32 cellular contexts compared by ENCODE assay signal in the genomic region with DNA sequence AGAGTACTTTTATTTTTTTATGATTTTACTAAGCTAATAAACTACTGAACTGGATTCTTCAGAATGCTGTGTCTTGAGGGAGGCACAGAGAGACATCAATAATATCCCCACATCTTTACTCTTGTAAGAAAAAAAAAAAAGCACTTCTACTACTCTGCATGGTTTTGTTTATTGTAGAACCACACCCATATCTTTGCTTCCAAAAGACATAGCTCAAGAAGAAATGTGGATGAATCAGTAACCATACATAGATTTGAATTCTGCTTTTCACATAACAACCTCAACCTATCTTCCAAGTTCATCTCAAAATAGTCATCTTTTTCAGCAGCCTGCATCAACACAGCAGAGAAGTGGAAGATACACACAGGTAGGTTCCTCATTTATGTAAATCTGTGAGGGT. TPM values are rescaled to one million over a fixed set of nuclear protein-coding genes. Genes with fewer than 3 reads are reported as not detected.
DNase-seq lines count a peak whose midpoint lies in the region; ATAC-seq and TF ChIP-seq lines count a peak whose summit lies in the region.
"Had no signal": no experiment of that assay in that cellular context is flagged by ENCODE, and none has a peak within 500 bp of the region (broad histone marks: within the 10 kb centered on the region; RNA-seq: fewer than 3 reads in every experiment).

No MANE protein-coding gene starts in this region.

- no peak overlapping the region for H2BK20ac ChIP-seq in IMR-90 (ENCODE audit: low read depth, low read length)

- intact Hi-C loops in IMR-90 (cut with micrococcal nuclease), result no loop called here

- peak overlapping the region; percentile 70; the same call in 1 of the 2 replicates for H3K4me2 ChIP-seq in IMR-90 (ENCODE audit: low read depth, low read length)
- H3K4me2 ChIP-seq in osteoblast (ENCODE audit: insufficient read depth, low read length), result no peak overlapping the region
- no peak overlapping the region for H3K4me2 ChIP-seq in hepatocyte

- no peak overlapping the region for H4K91ac ChIP-seq in IMR-90 (ENCODE audit: insufficient read depth, low read depth, low read length)

- peaks cover 23% of the 10 kb centered on the region for H3K4me1 Mint-ChIP-seq in chondrocyte (ENCODE audit: low read depth)
- H3K4me1 Mint-ChIP-seq: activated T-helper 17 cell treated with anti-CD3 and anti-CD28 coated beads, Interleukin-2, amount 50 U/mL, for 72 hours had no signal

- no peak overlapping the region for H2AK9ac ChIP-seq in IMR-90 (replicated peaks; ENCODE audit: low read depth, low read length, poor library complexity)

- peaks cover 1% of the 10 kb centered on the region for H3K36me3 Mint-ChIP-seq in chondrocyte (ENCODE audit: low read depth)
- H3K36me3 Mint-ChIP-seq: activated naive CD4-positive, alpha-beta T cell treated with anti-CD3 and anti-CD28 coated beads, Interleukin-2, amount 50 U/mL, for 24 hours had no signal

- H3K4me1 ChIP-seq in IMR-90 (ENCODE audit: control insufficient read depth, insufficient read depth, low read length), result peaks cover 2% of the 10 kb centered on the region; the same call in 1 of the 2 replicates
- H3K4me1 ChIP-seq in osteoblast (ENCODE audit: insufficient read depth, low read length), result peaks cover 3% of the 10 kb centered on the region
- H3K4me1 ChIP-seq in hepatocyte (ENCODE audit: insufficient read depth), result no peaks in the 10 kb centered on the region
- H3K4me1 ChIP-seq: gastroesophageal sphincter, prostate gland, right lobe of liver had no signal

- H2BK5ac ChIP-seq in IMR-90 (ENCODE audit: low read depth, low read length, poor library complexity, severe bottlenecking), result no peak overlapping the region

- no peak overlapping the region for H3K56ac ChIP-seq in IMR-90 (ENCODE audit: extremely low read depth, insufficient read depth, low read length)

- H3K4me3 Mint-ChIP-seq in chondrocyte (ENCODE audit: unreplicated experiment), result no peak overlapping the region
- H3K4me3 Mint-ChIP-seq: activated naive CD4-positive, alpha-beta T cell treated with anti-CD3 and anti-CD28 coated beads, Interleukin-2, amount 50 U/mL, for 24 hours; activated T-helper 17 cell treated with anti-CD3 and anti-CD28 coated beads, Interleukin-2, amount 50 U/mL, for 72 hours; naive thymus-derived CD8-positive, alpha-beta T cell had no signal

- TF ChIP-seq CTCF in IMR-90 (conservative IDR thresholded peaks at IDR 0.05; ENCODE audit: low read depth, low read length) (no peak), chondrocyte (IDR thresholded peaks at IDR 0.05) (no peak), osteoblast (IDR thresholded peaks at IDR 0.05; ENCODE audit: extremely low read depth, low read depth, low read length) (no peak), hepatocyte (IDR thresholded peaks at IDR 0.05; ENCODE audit: poor library complexity) (no peak)

- H3K36me3 ChIP-seq in IMR-90 (ENCODE audit: control insufficient read depth, insufficient read depth, low read length) (no peaks in the 10 kb centered on the region), osteoblast (ENCODE audit: insufficient read depth, low read length) (no peaks in the 10 kb centered on the region), hepatocyte (replicated peaks; ENCODE audit: insufficient read depth, low read depth) (no peaks in the 10 kb centered on the region)
- H3K36me3 ChIP-seq: cardiac muscle cell, gastroesophageal sphincter, MG63, prostate gland, right lobe of liver, WERI-Rb-1 had no signal

- TF ChIP-seq POLR2A in IMR-90 (IDR thresholded peaks at IDR 0.05; ENCODE audit: low read depth, low read length), result no peak

- peak overlapping the region; percentile 74 for H3K27ac Mint-ChIP-seq in chondrocyte (ENCODE audit: unreplicated experiment)
- H3K27ac Mint-ChIP-seq: activated naive CD4-positive, alpha-beta T cell treated with anti-CD3 and anti-CD28 coated beads, Interleukin-2, amount 50 U/mL, for 24 hours; activated T-helper 17 cell treated with anti-CD3 and anti-CD28 coated beads, Interleukin-2, amount 50 U/mL, for 72 hours; naive thymus-derived CD8-positive, alpha-beta T cell had no signal

- no peak overlapping the region for H4K5ac ChIP-seq in IMR-90 (ENCODE audit: low read depth, low read length)

- dilution Hi-C loops in IMR-90 (cut with HindIII; ENCODE audit: low sequenced_read_pairs, unreplicated experiment), result no loop called here

- H3K27ac ChIP-seq in IMR-90 (ENCODE audit: insufficient read depth, low read length) (no peak overlapping the region), osteoblast (ENCODE audit: low read depth, low read length) (no peak overlapping the region), hepatocyte (no peak overlapping the region)
- H3K27ac ChIP-seq: C4-2B, cardiac muscle cell, gastroesophageal sphincter, prostate gland, right lobe of liver, WERI-Rb-1 had no signal

- no peak overlapping the region for H3K23ac ChIP-seq in IMR-90 (ENCODE audit: low read depth, low read length)

- 0 out of 2 replicates have a peak overlapping the region, but pooled peaks have one; percentile 17 for H2BK120ac ChIP-seq in IMR-90 (ENCODE audit: low read depth, low read length)

- no peaks in the 10 kb centered on the region for H3K9me1 ChIP-seq in IMR-90 (ENCODE audit: insufficient read depth, low read length)

- in situ Hi-C loops in IMR-90 (cut with MboI; ENCODE audit: low sequenced_read_pairs), result no loop called here

- H3K9ac ChIP-seq in IMR-90 (ENCODE audit: low read depth, low read length), result no peak overlapping the region

- H3K9me3 Mint-ChIP-seq in chondrocyte (ENCODE audit: low read depth), result peaks cover 5% of the 10 kb centered on the region

- H3K4me3 ChIP-seq in IMR-90 (ENCODE audit: insufficient read depth, low read depth, low read length), result no peak overlapping the region
- H3K4me3 ChIP-seq in osteoblast (ENCODE audit: insufficient read depth, low read length), result no peak overlapping the region
- H3K4me3 ChIP-seq in hepatocyte, result no peak overlapping the region
- H3K4me3 ChIP-seq: cardiac muscle cell, gastroesophageal sphincter, lung, MG63, prostate gland, right lobe of liver had no signal

- no peaks in the 10 kb centered on the region for H3K79me2 ChIP-seq in osteoblast (ENCODE audit: insufficient read depth, low read length)
- no peaks in the 10 kb centered on the region for H3K79me2 ChIP-seq in hepatocyte

- DNase-seq in EH (ENCODE audit: low read depth), result peak; percentile 54
- peak; percentile 48 for DNase-seq in IMR-90
- DNase-seq in chondrocyte (ENCODE audit: low spot score), result no peak
- DNase-seq in osteoblast (ENCODE audit: insufficient read length, low spot score, missing footprints), result peak; percentile 81
- no peak for DNase-seq in NCI-H69 (lab: John Stamatoyannopoulos, UW)
- no peak for DNase-seq in effector CD8-positive, alpha-beta T cell (lab: John Stamatoyannopoulos, UW)
- no peak for DNase-seq in NCI-H345 (lab: John Stamatoyannopoulos, UW)
- no peak for DNase-seq in hepatocyte (ENCODE audit: low spot score)
- DNase-seq: activated CD4-positive, alpha-beta T cell treated with anti-CD3 and anti-CD28 coated beads for 4 hours; cortex of kidney; DMS79; GF-D8; KG1; MG63; naive thymus-derived CD8-positive, alpha-beta T cell; NCI-H1105; NCI-H187 treated with DMSO at 0.1 percent for 48 hours; NCI-H2171 treated with DMSO at 0.1 percent for 48 hours; NCI-H526 treated with DMSO at 0.1 percent for 48 hours; right lobe of liver; stimulated activated CD4-positive, alpha-beta T cell treated with anti-CD3 and anti-CD28 coated beads, Interleukin-12 subunit alpha, Interleukin-12 subunit beta, amount 100 ng/mL, for 4 hours; stimulated activated CD4-positive, alpha-beta T cell treated with anti-CD3 and anti-CD28 coated beads, Interleukin-4, amount 100 ng/mL, for 1 hour; T1000; trophoblast cell; WERI-Rb-1 had no signal

- no peak overlapping the region for H3K14ac ChIP-seq in IMR-90 (replicated peaks; ENCODE audit: low read depth, low read length)

- H3K27me3 ChIP-seq in IMR-90 (ENCODE audit: control insufficient read depth, insufficient read depth, low read length), result no peaks in the 10 kb centered on the region
- no peaks in the 10 kb centered on the region for H3K27me3 ChIP-seq in osteoblast (ENCODE audit: insufficient read depth, low read length)
- no peaks in the 10 kb centered on the region for H3K27me3 ChIP-seq in hepatocyte
- H3K27me3 ChIP-seq: gastroesophageal sphincter, MG63, right lobe of liver had no signal

- ATAC-seq in IMR-90 (ENCODE audit: low read depth), result no peak
- ATAC-seq: activated T-helper 17 cell treated with anti-CD3 and anti-CD28 coated beads, Interleukin-2, amount 50 U/mL, for 72 hours; gastroesophageal sphincter; naive thymus-derived CD8-positive, alpha-beta T cell; right lobe of liver had no signal

- H3K9me3 ChIP-seq in IMR-90 (ENCODE audit: control insufficient read depth, insufficient read depth, low read length) (no peaks in the 10 kb centered on the region), osteoblast (ENCODE audit: low read depth, low read length) (no peaks in the 10 kb centered on the region), hepatocyte (ENCODE audit: low read depth) (no peaks in the 10 kb centered on the region)
- H3K9me3 ChIP-seq: gastroesophageal sphincter, prostate gland, right lobe of liver had no signal

- no peaks in the 10 kb centered on the region for H4K20me1 ChIP-seq in IMR-90 (ENCODE audit: insufficient read depth, low read length)
- no peaks in the 10 kb centered on the region for H4K20me1 ChIP-seq in osteoblast (ENCODE audit: insufficient read depth, low read length)
- no peaks in the 10 kb centered on the region for H4K20me1 ChIP-seq in hepatocyte (ENCODE audit: insufficient read depth, poor library complexity, severe bottlenecking)

- no peaks in the 10 kb centered on the region; a peak in 1 of 4 replicates for H3K79me1 ChIP-seq in IMR-90 (ENCODE audit: low read depth in 1 of 2, low read length in 2 of 2)

- TF ChIP-seq RAD21 in IMR-90 (IDR thresholded peaks at IDR 0.05; ENCODE audit: low read length), result no peak

- no peak overlapping the region for H2AK5ac ChIP-seq in IMR-90 (ENCODE audit: low read depth, low read length)

- no peaks in the 10 kb centered on the region for H3K9me2 ChIP-seq in hepatocyte (replicated peaks; ENCODE audit: insufficient read depth)

- H3K4ac ChIP-seq in IMR-90 (ENCODE audit: low read depth, low read length), result no peak overlapping the region

- no TSS peak for BruUV-seq in IMR-90 (replicated peaks; lab: Mats Ljungman, UMichigan)

- POLR2A ChIA-PET in IMR-90 (lab: Charles Lee; ENCODE audit: unreplicated experiment), result no interaction called here

- H4K8ac ChIP-seq in IMR-90 (ENCODE audit: low read depth in 2 of 2, low read length in 2 of 2), result no peak overlapping the region

- no peak overlapping the region for H2AFZ ChIP-seq in IMR-90 (replicated peaks; ENCODE audit: low read length, poor library complexity)
- no peak overlapping the region for H2AFZ ChIP-seq in osteoblast (ENCODE audit: low read length)
- H2AFZ ChIP-seq in hepatocyte, result no peak overlapping the region

- H3K27me3 Mint-ChIP-seq in chondrocyte (ENCODE audit: low read depth), result no peaks in the 10 kb centered on the region
- H3K27me3 Mint-ChIP-seq: activated naive CD4-positive, alpha-beta T cell treated with anti-CD3 and anti-CD28 coated beads, Interleukin-2, amount 50 U/mL, for 24 hours; activated T-helper 17 cell treated with anti-CD3 and anti-CD28 coated beads, Interleukin-2, amount 50 U/mL, for 72 hours had no signal

- H3K18ac ChIP-seq in IMR-90 (ENCODE audit: low read depth, low read length), result peak overlapping the region; percentile 84; the same call in 1 of the 2 replicates

- CTCF ChIA-PET in IMR-90 (lab: Yijun Ruan, JAX), result interaction anchor here (0.7 to 1.8 kb wide), 3 partner anchors 13 to 171 kb away, joined by 3 to 4 read pairs (median 4); no protein-coding TSS in a partner anchor

- H2BK15ac ChIP-seq in IMR-90 (ENCODE audit: low read depth, low read length), result no peak overlapping the region

RNA-seq across cellular contexts. Expression of gene COL5A2, which starts 12.2 kb away (rescaled TPM):
- 235 and 257 TPM in 2 replicates for total RNA-seq in IMR-90 (2012; rRNA removed)
- polyA plus RNA-seq in IMR-90 (2012; rRNA removed), result 155 and 181 TPM in 2 replicates
- 85.6 and 111 TPM in 2 replicates for polyA plus RNA-seq in IMR-90 (2012; cell fraction: cytosol; rRNA removed)
- 121 and 233 TPM in 2 replicates for polyA plus RNA-seq in IMR-90 (2012; cell fraction: nucleus; rRNA removed; ENCODE audit: low replicate concordance)
- total RNA-seq in chondrocyte, result 1,927 to 2,200 TPM (median 1,930 TPM) in 3 replicates
- total RNA-seq in osteoblast, result 632 and 879 TPM in 2 replicates
- 344 and 406 TPM in 2 replicates for total RNA-seq in hepatocyte
- 131 and 137 TPM in 2 replicates for polyA plus RNA-seq in hepatocyte

Comparison
In these comparisons a context has a peak if more than half of its experiments do, and no peak if none do; other contexts are left out.
1. DNase-seq: peak in EH (single experiment), IMR-90 (single experiment) and osteoblast (single experiment); none in chondrocyte (single experiment), NCI-H69 (single experiment), effector CD8-positive, alpha-beta T cell (single experiment), NCI-H345 (single experiment) and hepatocyte (single experiment).